ENCODE assay signal across 11 cellular contexts in genomic region chr2:109335586-109336266, GRCh38.
A peak's percentile ranks its signal among the peaks of the same experiment; 100 is the strongest.
DNase-seq lines count a peak whose midpoint lies in the region; ATAC-seq, FAIRE-seq and TF ChIP-seq lines count a peak whose summit lies in the region.
"Had no signal": no experiment of that assay in that cellular context is flagged by ENCODE, and none has a peak within 500 bp of the region (broad histone marks: within the 10 kb centered on the region; RNA-seq: fewer than 3 reads in every experiment).

No MANE protein-coding gene starts in this region.

- H3K4ac ChIP-seq in mesenchymal stem cell (ENCODE audit: low read depth in 1 of 2, low read length in 2 of 2) = peak overlapping the region in 1 of 2 experiments; percentile 64

- peaks cover 43% of the 10 kb centered on the region for H3K4me1 Mint-ChIP-seq in activated naive CD8-positive, alpha-beta T cell treated with anti-CD3 and anti-CD28 coated beads, Interleukin-2, amount 50 U/mL, for 24 hours

- H3K9me3 Mint-ChIP-seq in activated naive CD8-positive, alpha-beta T cell treated with anti-CD3 and anti-CD28 coated beads, Interleukin-2, amount 50 U/mL, for 24 hours = no peaks in the 10 kb centered on the region

- H2BK5ac ChIP-seq in mesenchymal stem cell (ENCODE audit: low read depth, low read length, poor library complexity, severe bottlenecking) = no peak overlapping the region

- no peaks in the 10 kb centered on the region for H3K36me3 ChIP-seq in BLaER1
- H3K36me3 ChIP-seq in mesenchymal stem cell (ENCODE audit: control insufficient read depth in 1 of 2, insufficient read depth in 2 of 2, low read depth in 1 of 2, low read length in 2 of 2) = no peaks in the 10 kb centered on the region
- H3K36me3 ChIP-seq in pancreas = no peaks in the 10 kb centered on the region
- no peaks in the 10 kb centered on the region for H3K36me3 ChIP-seq in PC-9 (ENCODE audit: low read depth)
- H3K36me3 ChIP-seq: right atrium auricular region, suprapubic skin had no signal

- H3K4me2 ChIP-seq in BLaER1 (peak overlapping the region; percentile 94), mesenchymal stem cell (ENCODE audit: low read length, poor library complexity, severe bottlenecking) (peak overlapping the region; percentile 24), PC-9 (no peak overlapping the region)

- H3K9me3 ChIP-seq in BLaER1 (no peaks in the 10 kb centered on the region), mesenchymal stem cell (ENCODE audit: control insufficient read depth, low read length) (no peaks in the 10 kb centered on the region), pancreas (no peaks in the 10 kb centered on the region), PC-9 (ENCODE audit: insufficient read depth, low read depth) (no peaks in the 10 kb centered on the region)
- H3K9me3 ChIP-seq: right atrium auricular region, suprapubic skin had no signal

- peak overlapping the region in 1 of 2 experiments; percentile 57 for H2BK12ac ChIP-seq in mesenchymal stem cell (ENCODE audit: low read length in 2 of 2)

- H3K18ac ChIP-seq in mesenchymal stem cell (ENCODE audit: low read depth in 1 of 2, low read length in 2 of 2) = peak overlapping the region; percentile 80 to 96

- peak overlapping the region; percentile 59 for H3K4me3 Mint-ChIP-seq in activated naive CD8-positive, alpha-beta T cell treated with anti-CD3 and anti-CD28 coated beads, Interleukin-2, amount 50 U/mL, for 24 hours

- intact Hi-C loops in pancreas (cut with DNase I) (no loop called here), PC-9 (cut with micrococcal nuclease; ENCODE audit: unreplicated experiment) (no loop called here)

- no peaks in the 10 kb centered on the region for H3K9me2 ChIP-seq in PC-9 (ENCODE audit: insufficient read depth)

- peak overlapping the region; percentile 97 for H4K91ac ChIP-seq in mesenchymal stem cell (ENCODE audit: low read length)

- peak overlapping the region; percentile 96 for H2BK120ac ChIP-seq in mesenchymal stem cell (ENCODE audit: low read depth, low read length)

- CTCF ChIA-PET in PC-9 (lab: Charles Lee) = no interaction called here

- H3K79me2 ChIP-seq in PC-9 (ENCODE audit: low read depth) = 0 out of 2 replicates have a peak, but pooled peaks cover 6% of the 10 kb centered on the region

- no peaks in the 10 kb centered on the region for H4K20me1 ChIP-seq in BLaER1
- no peaks in the 10 kb centered on the region for H4K20me1 ChIP-seq in PC-9 (ENCODE audit: insufficient read depth)

- H3K9ac ChIP-seq in BLaER1 (peak overlapping the region; percentile 62), mesenchymal stem cell (ENCODE audit: low read length) (peak overlapping the region; percentile 83)

- H3K23ac ChIP-seq in mesenchymal stem cell (ENCODE audit: low read length in 2 of 2) = no peak overlapping the region

- peaks cover 25% of the 10 kb centered on the region for H3K79me1 ChIP-seq in mesenchymal stem cell (replicated peaks; ENCODE audit: low read length, poor library complexity, severe bottlenecking)

- H2AFZ ChIP-seq in mesenchymal stem cell (ENCODE audit: low read depth, low read length) = no peak overlapping the region
- H2AFZ ChIP-seq in PC-9 = no peak overlapping the region

- H3K36me3 Mint-ChIP-seq in activated naive CD8-positive, alpha-beta T cell treated with anti-CD3 and anti-CD28 coated beads, Interleukin-2, amount 50 U/mL, for 24 hours (ENCODE audit: low read depth) = no peaks in the 10 kb centered on the region

- POLR2A ChIA-PET in PC-9 (lab: Charles Lee; ENCODE audit: unreplicated experiment) = interaction anchor here (0.6 kb wide), 2 partner anchors 61 to 157 kb away, joined by 6 to 7 read pairs; no protein-coding TSS in a partner anchor

- H3K27ac ChIP-seq in BLaER1 (peak overlapping the region; percentile 92), mesenchymal stem cell (ENCODE audit: low read length, poor library complexity, severe bottlenecking) (peak overlapping the region; percentile 62), pancreas (no peak overlapping the region), PC-9 (no peak overlapping the region)
- H3K27ac ChIP-seq: right atrium auricular region, suprapubic skin had no signal

- peaks cover 25% of the 10 kb centered on the region for H3F3A ChIP-seq in PC-9 (ENCODE audit: insufficient read depth, low read depth)

- no TSS peak for BruUV-seq in PC-9 (replicated peaks; lab: Mats Ljungman, UMichigan)

- H3K27me3 Mint-ChIP-seq in activated naive CD8-positive, alpha-beta T cell treated with anti-CD3 and anti-CD28 coated beads, Interleukin-2, amount 50 U/mL, for 24 hours = no peaks in the 10 kb centered on the region

- H4K8ac ChIP-seq in mesenchymal stem cell (ENCODE audit: low read length) = peak overlapping the region; percentile 95

- no peak for FAIRE-seq in pancreas (lab: Jason Lieb, UNC)
- FAIRE-seq: G401.6 had no signal

- H3K14ac ChIP-seq in mesenchymal stem cell (ENCODE audit: low read length in 2 of 2) = no peak overlapping the region

- no peak overlapping the region for H2BK15ac ChIP-seq in mesenchymal stem cell (ENCODE audit: low read depth, poor library complexity, severe bottlenecking)

- H3K4me3 ChIP-seq in BLaER1 (no peak overlapping the region), mesenchymal stem cell (ENCODE audit: insufficient read depth in 1 of 2, low read depth in 1 of 2, low read length in 2 of 2) (peak overlapping the region in 1 of 2 experiments; percentile 63), pancreas (no peak overlapping the region), PC-9 (no peak overlapping the region)
- H3K4me3 ChIP-seq: right atrium auricular region, suprapubic skin had no signal

- H3K4me1 ChIP-seq in BLaER1 = peaks cover 88% of the 10 kb centered on the region
- H3K4me1 ChIP-seq in mesenchymal stem cell (ENCODE audit: control insufficient read depth, insufficient read depth, low read depth, low read length) = peaks cover 39% of the 10 kb centered on the region
- H3K4me1 ChIP-seq in pancreas = no peaks in the 10 kb centered on the region
- peaks cover 52% of the 10 kb centered on the region for H3K4me1 ChIP-seq in PC-9 (replicated peaks; ENCODE audit: insufficient read depth)

- DNase-seq in Kasumi-1 (lab: John Stamatoyannopoulos, UW) = peak; percentile 25 to 38
- DNase-seq in activated naive CD8-positive, alpha-beta T cell treated with anti-CD3 and anti-CD28 coated beads, Interleukin-2, amount 50 U/mL, for 24 hours = no peak
- peak; percentile 74 for DNase-seq in mesenchymal stem cell
- no peak for DNase-seq in NCI-H2196 treated with DMSO at 0.1 percent for 48 hours (lab: John Stamatoyannopoulos, UW; ENCODE audit: unreplicated experiment)
- no peak for DNase-seq in pancreas
- no peak for DNase-seq in PC-9

- peak; percentile 35 for ATAC-seq in activated naive CD8-positive, alpha-beta T cell treated with anti-CD3 and anti-CD28 coated beads, Interleukin-2, amount 50 U/mL, for 24 hours
- ATAC-seq in pancreas (no peak), GM18519 (IDR thresholded peaks at IDR 0.05; ENCODE audit: low FRiP score, unreplicated experiment) (no peak)

- H2AK5ac ChIP-seq in mesenchymal stem cell (ENCODE audit: low read length, severe bottlenecking) = peak overlapping the region; percentile 85

- no peaks in the 10 kb centered on the region for H3K27me3 ChIP-seq in BLaER1
- H3K27me3 ChIP-seq in mesenchymal stem cell (ENCODE audit: control insufficient read depth in 1 of 2, insufficient read depth in 1 of 2, low read length in 2 of 2) = no peaks in the 10 kb centered on the region
- no peaks in the 10 kb centered on the region for H3K27me3 ChIP-seq in pancreas
- H3K27me3 ChIP-seq in PC-9 (ENCODE audit: insufficient read depth, low read depth) = no peaks in the 10 kb centered on the region
- H3K27me3 ChIP-seq: right atrium auricular region, suprapubic skin had no signal

- peak overlapping the region; percentile 33 for H3K27ac Mint-ChIP-seq in activated naive CD8-positive, alpha-beta T cell treated with anti-CD3 and anti-CD28 coated beads, Interleukin-2, amount 50 U/mL, for 24 hours

- 5% methylated on average over 12 of the region's 13 CpGs for WGBS in mesenchymal stem cell
- 74 to 79% methylated on average over 13 of the region's 13 CpGs for WGBS in pancreas, 2 donors

- TF ChIP-seq CTCF in pancreas (IDR thresholded peaks at IDR 0.05) (no peak), PC-9 (conservative IDR thresholded peaks at IDR 0.05) (no peak)

Comparison
In these comparisons a context has a peak if more than half of its experiments do, and no peak if none do; other contexts are left out.
1. H3K27ac ChIP-seq: peak in BLaER1 (single experiment) and mesenchymal stem cell (single experiment); none in pancreas (0 of 4) and PC-9 (single experiment).
2. DNase-seq: peak in Kasumi-1 (2 of 2) and mesenchymal stem cell (single experiment); none in activated naive CD8-positive, alpha-beta T cell treated with anti-CD3 and anti-CD28 coated beads, Interleukin-2, amount 50 U/mL, for 24 hours (single experiment), NCI-H2196 treated with DMSO at 0.1 percent for 48 hours (single experiment), pancreas (0 of 6) and PC-9 (0 of 2).